8 cellular contexts compared by ENCODE assay signal in the genomic region with DNA sequence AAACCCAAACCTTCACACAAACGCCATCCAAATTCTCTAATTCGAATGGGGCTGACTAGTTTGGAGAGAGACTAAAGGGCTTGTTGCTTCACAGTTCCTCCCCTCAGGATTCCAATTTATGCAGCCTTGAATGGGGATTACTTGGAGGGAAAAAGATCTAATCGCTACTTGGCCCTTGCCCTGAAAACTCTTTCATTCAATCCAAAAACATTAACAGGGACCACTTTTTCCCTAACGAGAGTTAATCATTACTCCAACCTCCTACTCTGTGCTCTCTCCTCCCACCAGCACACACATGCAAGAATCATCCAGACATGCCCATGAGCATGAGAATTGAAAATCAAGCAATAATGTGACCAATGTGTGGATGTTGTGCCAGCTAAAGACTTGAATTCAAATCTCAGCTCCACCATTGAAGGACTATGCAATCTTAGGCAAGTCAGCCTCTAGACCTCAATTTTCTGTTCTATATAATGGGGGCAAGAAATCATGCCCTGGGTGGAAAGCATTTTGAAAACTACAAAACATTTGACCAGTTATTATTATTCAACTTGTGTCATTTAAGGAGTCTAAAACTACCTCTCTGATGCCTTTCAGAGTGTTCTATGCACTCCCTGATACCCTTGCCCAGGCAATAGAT.
"Had no signal": no experiment of that assay in that cellular context is flagged by ENCODE, and none has a peak within 500 bp of the region (broad histone marks: within the 10 kb centered on the region; RNA-seq: fewer than 3 reads in every experiment).

No MANE protein-coding gene starts in this region.

- H3K4me3 ChIP-seq: GM23338 had no signal

- FAIRE-seq: H1, H54, HTR-8/SVneo had no signal

- ATAC-seq: GM23338 had no signal

- H2AFZ ChIP-seq: GM23338 had no signal

- H3K4me2 ChIP-seq: GM23338 had no signal

- H3K36me3 Mint-ChIP-seq: IgD-negative memory B cell had no signal

- H3K27ac Mint-ChIP-seq: GM23338, IgD-negative memory B cell had no signal

- H3K9me3 Mint-ChIP-seq: GM23338, H9, IgD-negative memory B cell had no signal

- H3K4me1 Mint-ChIP-seq: GM23338, IgD-negative memory B cell had no signal

- DNase-seq: H9, HCEC 1CT, KBM-7 had no signal

- H3K4me3 Mint-ChIP-seq: GM23338, H9, IgD-negative memory B cell had no signal
